ENCODE assay signal across 8 cellular contexts in the genomic region with DNA sequence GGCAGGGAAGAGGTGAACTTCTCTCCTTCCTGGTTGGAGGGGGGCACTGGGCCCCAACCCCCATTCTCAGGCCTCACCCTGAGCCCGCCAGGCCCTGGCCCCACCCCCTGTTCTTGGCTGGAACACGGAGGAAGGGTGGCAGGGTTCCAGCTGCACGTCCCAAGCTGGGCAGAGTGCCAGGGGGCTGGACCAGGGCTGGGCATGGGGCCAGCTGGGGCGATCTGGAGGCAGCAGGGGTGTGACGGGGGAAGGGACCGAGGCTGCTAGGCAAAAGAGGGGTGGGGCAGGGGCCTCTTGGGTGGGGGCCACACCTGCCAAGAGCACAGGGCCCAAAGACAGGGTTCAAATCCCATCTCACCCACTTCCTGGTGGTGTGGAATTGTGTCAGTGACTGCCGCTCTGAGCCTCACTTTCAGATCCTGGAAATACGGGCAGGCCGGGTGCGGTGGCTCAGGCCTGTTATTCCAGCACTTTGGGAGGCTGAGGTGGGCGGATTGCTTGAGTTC. TPM values are rescaled to one million over a fixed set of nuclear protein-coding genes. Genes with fewer than 3 reads are reported as not detected.
A peak's percentile ranks its signal among the peaks of the same experiment; 100 is the strongest.
DNase-seq lines count a peak whose midpoint lies in the region; ATAC-seq and TF ChIP-seq lines count a peak whose summit lies in the region.

No MANE protein-coding gene starts in this region.

- CTCF ChIA-PET in A673 (lab: Charles Lee), result no interaction called here

- ATAC-seq in HG03460 (IDR thresholded peaks at IDR 0.05; ENCODE audit: unreplicated experiment), result no peak

- TF ChIP-seq CTCF in A673 (conservative IDR thresholded peaks at IDR 0.05; ENCODE audit: low read depth, low read length) (no peak), fibroblast of lung (conservative IDR thresholded peaks at IDR 0.05 in 1 of 2, IDR thresholded peaks at IDR 0.05 in 1 of 2; ENCODE audit: low read depth in 1 of 2, low read length in 2 of 2) (no peak), nephron (IDR thresholded peaks at IDR 0.05; ENCODE audit: unreplicated experiment in 3 of 3) (no peak)

- H3K9me3 Mint-ChIP-seq in nephron, result no peaks in the 10 kb centered on the region

- H3K9ac ChIP-seq in fibroblast of lung (ENCODE audit: insufficient read depth, low read length), result no peak overlapping the region

- H3K4me1 Mint-ChIP-seq in nephron, result peaks cover 49% of the 10 kb centered on the region

- DNase-seq in A673 (ENCODE audit: low spot score) (peak; percentile 94), KBM-7 (peak; percentile 73), SHP77 treated with DMSO at 0.1 percent for 48 hours (lab: John Stamatoyannopoulos, UW) (peak; percentile 58), fibroblast of lung (ENCODE audit: low read depth in 2 of 2) (peak; percentile 66 to 96), T-helper 9 cell (no peak), ecto neural progenitor cell (ENCODE audit: low spot score) (no peak)

- H3K4me1 ChIP-seq in A673 (ENCODE audit: insufficient read depth, low read length, poor library complexity, severe bottlenecking), result peaks cover 51% of the 10 kb centered on the region
- H3K4me1 ChIP-seq in fibroblast of lung (ENCODE audit: control insufficient read depth, extremely low read depth, insufficient read depth, low read length), result peaks cover 8% of the 10 kb centered on the region

- no TSS peak for BruUV-seq in A673 (replicated peaks; lab: Mats Ljungman, UMichigan)

- in situ Hi-C loops in KBM-7 (cut with MboI; ENCODE audit: low pct_unique_long_range_greater_than_20kb, low sequenced_read_pairs), result no loop called here

- peak overlapping the region; percentile 77 to 91 (median 91) for H3K4me3 Mint-ChIP-seq in nephron

- POLR2A ChIA-PET in A673 (lab: Charles Lee; ENCODE audit: low non-redundant PET), result no interaction called here

- peaks cover 6% of the 10 kb centered on the region for H3K36me3 Mint-ChIP-seq in nephron (ENCODE audit: low read depth)

- H3K27me3 ChIP-seq in A673 (replicated peaks; ENCODE audit: insufficient read depth, low read depth, low read length, poor library complexity) (no peaks in the 10 kb centered on the region), fibroblast of lung (ENCODE audit: control insufficient read depth, insufficient read depth, low read length) (peaks cover 6% of the 10 kb centered on the region)

- H3K9me3 ChIP-seq in A673 (ENCODE audit: low read depth, low read length, poor library complexity, severe bottlenecking), result no peaks in the 10 kb centered on the region
- H3K9me3 ChIP-seq in fibroblast of lung (ENCODE audit: control insufficient read depth, insufficient read depth, low read depth, low read length), result no peaks in the 10 kb centered on the region

- H3K79me2 ChIP-seq in fibroblast of lung (ENCODE audit: control insufficient read depth, insufficient read depth, low read length), result no peaks in the 10 kb centered on the region

- H3K4me2 ChIP-seq in fibroblast of lung (ENCODE audit: extremely low read depth, insufficient read depth, low read length), result peak overlapping the region; percentile 23

- no peak overlapping the region for H2AFZ ChIP-seq in fibroblast of lung (ENCODE audit: low read length)

- peaks cover 11% of the 10 kb centered on the region for H3K27me3 Mint-ChIP-seq in nephron (ENCODE audit: low read depth)

- no peaks in the 10 kb centered on the region for H4K20me1 ChIP-seq in fibroblast of lung (ENCODE audit: control insufficient read depth, extremely low read depth, insufficient read depth, low read length)

- intact Hi-C loops in A673 (cut with micrococcal nuclease; ENCODE audit: unreplicated experiment), result no loop called here

- H3K4me3 ChIP-seq in A673 (ENCODE audit: low read depth, low read length, poor library complexity, severe bottlenecking), result peak overlapping the region; percentile 4
- H3K4me3 ChIP-seq in fibroblast of lung (replicated peaks in 1 of 4; ENCODE audit: control extremely low read depth in 1 of 4, insufficient read depth in 1 of 4, low read depth in 3 of 4, low read length in 4 of 4), result peak overlapping the region in 2 of 4 experiments; percentile 40 to 65

- peak overlapping the region; percentile 95 to 98 (median 97) for H3K27ac Mint-ChIP-seq in nephron

- H3K27ac ChIP-seq in A673 (ENCODE audit: low read depth, low read length, poor library complexity, severe bottlenecking) (peak overlapping the region; percentile 65), fibroblast of lung (ENCODE audit: insufficient read depth, low read length) (no peak overlapping the region)

- no peaks in the 10 kb centered on the region for H3K36me3 ChIP-seq in A673 (ENCODE audit: insufficient read depth, low read length, poor library complexity, severe bottlenecking)
- no peaks in the 10 kb centered on the region for H3K36me3 ChIP-seq in fibroblast of lung (ENCODE audit: control insufficient read depth, insufficient read depth, low read length)

RNA-seq across cellular contexts. Expression of gene HIF3A, which starts 2.2 kb away (rescaled TPM):
- total RNA-seq in A673 (2021), result 3.0 and 7.4 TPM in 2 replicates
- 0.77 and 1.5 TPM in 2 replicates for total RNA-seq in fibroblast of lung
- 0.12 and 0.99 TPM in 2 replicates for polyA plus RNA-seq in fibroblast of lung
- 0.23 and 1.4 TPM in 2 replicates for polyA plus RNA-seq in fibroblast of lung (2012)
- polyA minus RNA-seq in fibroblast of lung (ENCODE audit: low replicate concordance), result 0.79 and 5.3 TPM in 2 replicates

RNA-seq across cellular contexts. Expression of gene PPP5C, which starts 47.8 kb away (rescaled TPM):
- total RNA-seq in A673 (2021) (157 and 164 TPM in 2 replicates), fibroblast of lung (35.2 and 46.9 TPM in 2 replicates)
- polyA plus RNA-seq in fibroblast of lung, result 94.1 and 123 TPM in 2 replicates
- 60.5 and 77.7 TPM in 2 replicates for polyA plus RNA-seq in fibroblast of lung (2012)
- polyA minus RNA-seq in fibroblast of lung (ENCODE audit: low replicate concordance), result 152 and 183 TPM in 2 replicates

Comparison
In these comparisons a context has a peak if more than half of its experiments do, and no peak if none do; other contexts are left out.
1. DNase-seq: peak in A673 (single experiment), KBM-7 (single experiment), SHP77 treated with DMSO at 0.1 percent for 48 hours (single experiment) and fibroblast of lung (2 of 2); none in T-helper 9 cell (single experiment) and ecto neural progenitor cell (single experiment).